Comparison of ENCODE assay signal across 1 cellular context in the genomic region with DNA sequence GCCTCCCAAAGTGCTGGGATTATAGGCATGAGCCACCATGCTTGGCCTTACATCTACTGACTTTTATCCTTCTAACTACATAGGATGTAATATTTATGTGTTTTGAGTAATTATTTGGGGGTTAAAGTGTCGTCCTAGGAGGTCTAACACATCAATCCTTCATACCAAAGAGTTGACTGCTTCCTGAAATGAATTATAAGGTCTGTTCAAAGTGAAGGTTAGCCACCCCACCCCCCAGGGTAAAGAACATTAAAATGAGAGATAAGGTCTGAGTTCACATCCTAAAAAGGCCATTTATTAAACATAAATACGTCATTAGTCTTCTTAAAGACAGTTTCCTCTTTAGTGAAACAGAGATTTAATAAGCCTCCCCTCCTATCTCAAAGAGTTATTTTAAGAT.
TF ChIP-seq lines count a peak whose summit lies in the region.

No MANE protein-coding gene starts in this region.

TF ChIP-seq in HepG2, 621 proteins besides CTCF, POLR2A, EP300 and RAD21:
- TF ChIP-seq CREB1 (IDR thresholded peaks at IDR 0.05) = no peak
- no peak for TF ChIP-seq CREB1 (CRISPR knock-in tag; IDR thresholded peaks at IDR 0.05)
- no peak for TF ChIP-seq ZNF672 (CRISPR knock-in tag; IDR thresholded peaks at IDR 0.05)
- no peak for TF ChIP-seq NKX3-1 (CRISPR knock-in tag; IDR thresholded peaks at IDR 0.05)
- TF ChIP-seq ZNF660 (CRISPR knock-in tag; IDR thresholded peaks at IDR 0.05; ENCODE audit: borderline replicate concordance, low read depth) = no peak
